ENCODE assay signal across 8 cellular contexts in the genomic region with DNA sequence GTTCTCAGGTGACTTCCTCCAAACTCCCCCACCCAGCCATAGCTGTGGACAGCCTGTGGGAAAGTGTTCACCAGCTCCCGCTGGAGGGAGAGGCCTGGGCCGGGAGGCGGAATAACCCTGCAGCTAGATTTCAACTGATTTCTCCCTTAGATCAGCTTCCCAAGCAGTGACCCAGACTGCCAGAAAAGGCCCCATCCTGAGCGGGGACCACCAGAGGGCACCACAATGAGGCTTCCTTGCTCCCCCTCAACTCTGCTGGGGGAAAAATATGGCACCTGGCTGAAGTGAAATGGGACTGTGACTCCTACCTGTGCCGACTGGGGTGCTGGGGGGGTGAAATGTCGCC. TPM values are rescaled to one million over a fixed set of nuclear protein-coding genes. Genes with fewer than 3 reads are reported as not detected.
DNase-seq lines count a peak whose midpoint lies in the region; ATAC-seq and TF ChIP-seq lines count a peak whose summit lies in the region.

No MANE protein-coding gene starts in this region.

- no peak overlapping the region for H3K27ac Mint-ChIP-seq in activated CD4-positive, alpha-beta memory T cell treated with anti-CD3 and anti-CD28 coated beads, Interleukin-2, amount 10 ng/mL, durations not matched to agents 7 days and 5 days

- no peaks in the 10 kb centered on the region for H3K9me3 Mint-ChIP-seq in activated CD4-positive, alpha-beta memory T cell treated with anti-CD3 and anti-CD28 coated beads, Interleukin-2, amount 10 ng/mL, durations not matched to agents 7 days and 5 days

- no peaks in the 10 kb centered on the region for H3K36me3 ChIP-seq in vagina

- ATAC-seq in right cardiac atrium (no peak), Right ventricle myocardium inferior (no peak)

- intact Hi-C loops in right cardiac atrium (cut with DNase I): no loop called here
- intact Hi-C loops in Right ventricle myocardium inferior (cut with DNase I): no loop called here
- intact Hi-C loops in vagina (cut with DNase I): no loop called here

- H3K4me3 ChIP-seq in right cardiac atrium (ENCODE audit: low read length) (peak overlapping the region; percentile 9), vagina (peak overlapping the region; percentile 37 to 44)

- H3K36me3 Mint-ChIP-seq in activated CD4-positive, alpha-beta memory T cell treated with anti-CD3 and anti-CD28 coated beads, Interleukin-2, amount 10 ng/mL, durations not matched to agents 7 days and 5 days (ENCODE audit: low read depth): peaks cover 2% of the 10 kb centered on the region

- TF ChIP-seq POLR2A in vagina (IDR thresholded peaks at IDR 0.05): no peak

- POLR2A ChIA-PET in activated CD4-positive, alpha-beta memory T cell treated with anti-CD3 and anti-CD28 coated beads, Interleukin-2, amount 10 ng/mL, durations not matched to agents 7 days and 5 days (lab: Charles Lee): interaction anchor here (0.6 to 1.7 kb wide), 7 partner anchors 9 to 137 kb away, joined by 3 to 7 read pairs (median 3); a partner anchor contains a TSS

- peak overlapping the region; percentile 81 for H3K4me3 Mint-ChIP-seq in activated CD4-positive, alpha-beta memory T cell treated with anti-CD3 and anti-CD28 coated beads, Interleukin-2, amount 10 ng/mL, durations not matched to agents 7 days and 5 days

- DNase-seq in right cardiac atrium (no peak), Right ventricle myocardium inferior (ENCODE audit: missing footprints) (no peak), iPS-NIHi7 (ENCODE audit: extremely low spot score) (peak; percentile 78), vagina (ENCODE audit: extremely low spot score in 2 of 2) (no peak), NCI-H1417 treated with DMSO at 0.1 percent for 48 hours (lab: John Stamatoyannopoulos, UW) (no peak), foreskin melanocyte (no peak), NCI-H187 treated with DMSO at 0.1 percent for 48 hours (lab: John Stamatoyannopoulos, UW) (no peak)
- DNase-seq in activated CD4-positive, alpha-beta memory T cell treated with anti-CD3 and anti-CD28 coated beads, Interleukin-2, amount 10 ng/mL, durations not matched to agents 7 days and 5 days: no peak

- TF ChIP-seq CTCF in vagina (IDR thresholded peaks at IDR 0.05): no peak

- H3K27me3 Mint-ChIP-seq in activated CD4-positive, alpha-beta memory T cell treated with anti-CD3 and anti-CD28 coated beads, Interleukin-2, amount 10 ng/mL, durations not matched to agents 7 days and 5 days: peaks cover 85% of the 10 kb centered on the region

- peaks cover 20% of the 10 kb centered on the region for H3K4me1 Mint-ChIP-seq in activated CD4-positive, alpha-beta memory T cell treated with anti-CD3 and anti-CD28 coated beads, Interleukin-2, amount 10 ng/mL, durations not matched to agents 7 days and 5 days

- H3K27me3 ChIP-seq in right cardiac atrium (ENCODE audit: control insufficient read depth, insufficient read depth) (no peaks in the 10 kb centered on the region), vagina (peaks cover 20% of the 10 kb centered on the region)

- CTCF ChIA-PET in activated CD4-positive, alpha-beta memory T cell treated with anti-CD3 and anti-CD28 coated beads, Interleukin-2, amount 10 ng/mL, durations not matched to agents 7 days and 5 days (lab: Charles Lee): interaction anchor here (0.6 to 2.3 kb wide), 6 partner anchors 26 to 226 kb away, joined by 3 to 36 read pairs (median 4); no protein-coding TSS in a partner anchor

- H3K27ac ChIP-seq in right cardiac atrium (ENCODE audit: low read length) (no peak overlapping the region), vagina (no peak overlapping the region)

- peaks cover 3% of the 10 kb centered on the region for H3K4me1 ChIP-seq in right cardiac atrium (ENCODE audit: control insufficient read depth, insufficient read depth, low read length)
- peaks cover 26% of the 10 kb centered on the region for H3K4me1 ChIP-seq in vagina

- 30% methylated on average over 6 of the region's 6 CpGs for WGBS in right cardiac atrium

- no peaks in the 10 kb centered on the region for H3K9me3 ChIP-seq in right cardiac atrium (ENCODE audit: control insufficient read depth, low read length)
- H3K9me3 ChIP-seq in vagina: no peaks in the 10 kb centered on the region

RNA-seq across cellular contexts. Expression of a gene that starts 50.8 kb away (rescaled TPM):
- not detected for total RNA-seq in right cardiac atrium
- 0.20 TPM for polyA plus RNA-seq in right cardiac atrium
- not detected for total RNA-seq in Right ventricle myocardium inferior
- total RNA-seq in activated CD4-positive, alpha-beta memory T cell treated with anti-CD3 and anti-CD28 coated beads, Interleukin-2, amount 10 ng/mL, durations not matched to agents 7 days and 5 days: not detected
- total RNA-seq in vagina: not detected
